In the genomic region with DNA sequence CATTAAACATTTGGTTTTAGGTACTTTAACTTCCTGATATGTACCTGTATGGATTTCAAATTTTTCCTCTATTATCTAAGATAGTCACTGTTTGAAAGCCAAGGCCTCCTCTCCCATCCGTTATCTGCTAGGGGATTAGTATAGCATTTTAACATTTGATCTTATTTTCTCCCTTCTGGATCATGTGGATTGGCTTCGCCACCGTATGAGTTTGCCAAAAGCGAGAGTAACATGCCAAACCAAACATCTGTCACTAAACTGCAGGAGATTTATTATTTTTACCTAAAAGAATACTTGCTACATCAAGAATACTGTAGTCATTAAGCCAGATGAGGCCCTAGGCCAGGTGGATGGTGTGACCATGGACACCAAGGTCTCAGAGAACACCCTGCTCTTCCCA, we compare ENCODE assay signal across 1 cellular context.
TF ChIP-seq lines count a peak whose summit lies in the region.

No MANE protein-coding gene starts in this region.

TF ChIP-seq in K562, 482 proteins besides CTCF, POLR2A, EP300 and RAD21 (continued from another document):
- no peak for TF ChIP-seq ZNF318 (IDR thresholded peaks at IDR 0.05; ENCODE audit: borderline replicate concordance in 1 of 2, low read depth in 1 of 2)
- TF ChIP-seq MLLT1 (IDR thresholded peaks at IDR 0.05): no peak
- TF ChIP-seq STAG1 (CRISPR knock-in tag; IDR thresholded peaks at IDR 0.05; ENCODE audit: borderline replicate concordance): no peak
- no peak for TF ChIP-seq WHSC1 (IDR thresholded peaks at IDR 0.05; ENCODE audit: low read length)
